28 cellular contexts compared by ENCODE assay signal in genomic region chr12:4296749-4297148, GRCh38. TPM values are rescaled to one million over a fixed set of nuclear protein-coding genes. Genes with fewer than 3 reads are reported as not detected.
DNase-seq lines count a peak whose midpoint lies in the region; ATAC-seq, FAIRE-seq and TF ChIP-seq lines count a peak whose summit lies in the region.
"Had no signal": no experiment of that assay in that cellular context is flagged by ENCODE, and none has a peak within 500 bp of the region (broad histone marks: within the 10 kb centered on the region; RNA-seq: fewer than 3 reads in every experiment).

No MANE protein-coding gene starts in this region.

- H3K36me3 Mint-ChIP-seq in activated naive CD4-positive, alpha-beta T cell treated with anti-CD3 and anti-CD28 coated beads, Interleukin-2, amount 50 U/mL, for 72 hours, result peaks cover 35 to 84% of the 10 kb centered on the region in 2 donors
- H3K36me3 Mint-ChIP-seq in activated naive CD4-positive, alpha-beta T cell treated with anti-CD3 and anti-CD28 coated beads, Interleukin-2, amount 10 ng/mL, durations not matched to agents 7 days and 5 days, result peaks cover 77% of the 10 kb centered on the region
- H3K36me3 Mint-ChIP-seq in activated T-helper 1 cell treated with anti-CD3 and anti-CD28 coated beads, Interleukin-12 subunit alpha, Interleukin-12 subunit beta, Interleukin-2, Interleukin-4 antibody, amounts not matched to agents 30 ng/mL and 10 ng/mL and 1 ng/mL, durations not matched to agents 14 hours and 24 hours and 36 hours (ENCODE audit: low read depth), result peaks cover 69% of the 10 kb centered on the region
- H3K36me3 Mint-ChIP-seq in mesothelial cell of epicardium, result peaks cover 48% of the 10 kb centered on the region

- H3K4me1 Mint-ChIP-seq in activated naive CD4-positive, alpha-beta T cell treated with anti-CD3 and anti-CD28 coated beads, Interleukin-2, amount 10 ng/mL, durations not matched to agents 7 days and 5 days, result peaks cover 42% of the 10 kb centered on the region
- H3K4me1 Mint-ChIP-seq in activated T-helper 1 cell treated with anti-CD3 and anti-CD28 coated beads, Interleukin-12 subunit alpha, Interleukin-12 subunit beta, Interleukin-2, Interleukin-4 antibody, amounts not matched to agents 30 ng/mL and 10 ng/mL and 1 ng/mL, durations not matched to agents 14 hours and 24 hours and 36 hours (ENCODE audit: low read depth), result peaks cover 64% of the 10 kb centered on the region
- peaks cover 10% of the 10 kb centered on the region for H3K4me1 Mint-ChIP-seq in mesothelial cell of epicardium

- no peak overlapping the region for H3K4me3 ChIP-seq in ovary
- H3K4me3 ChIP-seq: pancreas, right atrium auricular region, upper lobe of right lung had no signal

- TF ChIP-seq CTCF in mesothelial cell of epicardium (IDR thresholded peaks at IDR 0.05; ENCODE audit: unreplicated experiment) (no peak), ovary (IDR thresholded peaks at IDR 0.05) (no peak)

- H3K9me3 Mint-ChIP-seq in activated naive CD4-positive, alpha-beta T cell treated with anti-CD3 and anti-CD28 coated beads, Interleukin-2, amount 50 U/mL, for 72 hours, result no peaks in the 10 kb centered on the region
- H3K9me3 Mint-ChIP-seq in activated naive CD4-positive, alpha-beta T cell treated with anti-CD3 and anti-CD28 coated beads, Interleukin-2, amount 10 ng/mL, durations not matched to agents 7 days and 5 days, result no peaks in the 10 kb centered on the region
- H3K9me3 Mint-ChIP-seq in activated T-helper 1 cell treated with anti-CD3 and anti-CD28 coated beads, Interleukin-12 subunit alpha, Interleukin-12 subunit beta, Interleukin-2, Interleukin-4 antibody, amounts not matched to agents 30 ng/mL and 10 ng/mL and 1 ng/mL, durations not matched to agents 14 hours and 24 hours and 36 hours, result no peaks in the 10 kb centered on the region
- no peaks in the 10 kb centered on the region for H3K9me3 Mint-ChIP-seq in mesothelial cell of epicardium
- H3K9me3 Mint-ChIP-seq: nephron had no signal

- TF ChIP-seq POLR2A in ovary (IDR thresholded peaks at IDR 0.05), result no peak

- DNase-seq in activated naive CD4-positive, alpha-beta T cell treated with anti-CD3 and anti-CD28 coated beads, Interleukin-2, amount 50 U/mL, for 72 hours (ENCODE audit: low spot score in 2 of 2), result no peak
- no peak for DNase-seq in activated naive CD4-positive, alpha-beta T cell treated with anti-CD3 and anti-CD28 coated beads, Interleukin-2, amount 10 ng/mL, durations not matched to agents 7 days and 5 days
- DNase-seq in activated T-helper 1 cell treated with anti-CD3 and anti-CD28 coated beads, Interleukin-12 subunit alpha, Interleukin-12 subunit beta, Interleukin-2, Interleukin-4 antibody, amounts not matched to agents 30 ng/mL and 10 ng/mL and 1 ng/mL, durations not matched to agents 14 hours and 24 hours and 36 hours (ENCODE audit: low spot score), result no peak
- DNase-seq in mesothelial cell of epicardium (ENCODE audit: low spot score in 2 of 2, unreplicated experiment in 2 of 2) (no peak), urothelium cell line (ENCODE audit: low spot score) (no peak), ovary (no peak), GM03348 (ENCODE audit: low spot score) (no peak)
- no peak for DNase-seq in activated CD4-positive, CD25-positive, alpha-beta regulatory T cell (lab: John Stamatoyannopoulos, UW)
- DNase-seq: activated CD4-positive, alpha-beta T cell treated with anti-CD3 and anti-CD28 coated beads, Interleukin-2, amount 50 U/mL, for 48 hours; activated naive CD4-positive, alpha-beta T cell treated with anti-CD3 and anti-CD28 coated beads, Interleukin-2, amount 50 U/mL, for 16 hours; activated T-cell treated with anti-CD3 and anti-CD28 coated beads, Interleukin-2, amount 50 U/mL, for 1 hour; Caco-2; DND-41; NCI-H1048; NCI-H1694 treated with DMSO at 0.1 percent for 48 hours; NCI-H526; pancreas; SHP77; stimulated activated CD4-positive, alpha-beta T cell treated with anti-CD3 and anti-CD28 coated beads, Interleukin-12 subunit alpha, Interleukin-12 subunit beta, amount 100 ng/mL, for 4 hours; stimulated activated CD4-positive, alpha-beta T cell treated with anti-CD3 and anti-CD28 coated beads, Interleukin-4, amount 100 ng/mL, for 1 hour; substantia nigra; T-helper 9 cell; upper lobe of right lung; WERI-Rb-1 had no signal

- peak overlapping the region; percentile 55 to 90 for H3K27ac Mint-ChIP-seq in activated naive CD4-positive, alpha-beta T cell treated with anti-CD3 and anti-CD28 coated beads, Interleukin-2, amount 50 U/mL, for 72 hours
- no peak overlapping the region for H3K27ac Mint-ChIP-seq in activated naive CD4-positive, alpha-beta T cell treated with anti-CD3 and anti-CD28 coated beads, Interleukin-2, amount 10 ng/mL, durations not matched to agents 7 days and 5 days
- H3K27ac Mint-ChIP-seq in activated T-helper 1 cell treated with anti-CD3 and anti-CD28 coated beads, Interleukin-12 subunit alpha, Interleukin-12 subunit beta, Interleukin-2, Interleukin-4 antibody, amounts not matched to agents 30 ng/mL and 10 ng/mL and 1 ng/mL, durations not matched to agents 14 hours and 24 hours and 36 hours, result peak overlapping the region; percentile 18
- H3K27ac Mint-ChIP-seq in mesothelial cell of epicardium, result peak overlapping the region; percentile 56

- H3K4me3 Mint-ChIP-seq in activated naive CD4-positive, alpha-beta T cell treated with anti-CD3 and anti-CD28 coated beads, Interleukin-2, amount 10 ng/mL, durations not matched to agents 7 days and 5 days, result no peak overlapping the region
- no peak overlapping the region for H3K4me3 Mint-ChIP-seq in activated T-helper 1 cell treated with anti-CD3 and anti-CD28 coated beads, Interleukin-12 subunit alpha, Interleukin-12 subunit beta, Interleukin-2, Interleukin-4 antibody, amounts not matched to agents 30 ng/mL and 10 ng/mL and 1 ng/mL, durations not matched to agents 14 hours and 24 hours and 36 hours
- H3K4me3 Mint-ChIP-seq in mesothelial cell of epicardium, result no peak overlapping the region
- H3K4me3 Mint-ChIP-seq: nephron had no signal

- no peak overlapping the region for H3K27ac ChIP-seq in ovary
- H3K27ac ChIP-seq: pancreas, right atrium auricular region, upper lobe of right lung, WERI-Rb-1 had no signal

- intact Hi-C loops in activated T-helper 1 cell treated with anti-CD3 and anti-CD28 coated beads, Interleukin-12 subunit alpha, Interleukin-12 subunit beta, Interleukin-2, Interleukin-4 antibody, amounts not matched to agents 30 ng/mL and 10 ng/mL and 1 ng/mL, durations not matched to agents 14 hours and 24 hours and 36 hours (cut with micrococcal nuclease), result no loop called here
- intact Hi-C loops in ovary (cut with DNase I), result no loop called here

- CTCF ChIA-PET in activated naive CD4-positive, alpha-beta T cell treated with anti-CD3 and anti-CD28 coated beads, Interleukin-2, amount 10 ng/mL, durations not matched to agents 7 days and 5 days (lab: Charles Lee), result no interaction called here

- WGBS in ovary, 3 donors, result 54 to 62% (median 61%) methylated on average over 6 of the region's 6 CpGs

- FAIRE-seq in urothelium cell line (lab: Jason Lieb, UNC), result peak; percentile 65
- FAIRE-seq: islet of Langerhans, pancreas had no signal

- H3K4me1 ChIP-seq in ovary (ENCODE audit: insufficient read depth), result no peaks in the 10 kb centered on the region
- H3K4me1 ChIP-seq: Caco-2, pancreas, upper lobe of right lung had no signal

- H3K27me3 Mint-ChIP-seq in activated naive CD4-positive, alpha-beta T cell treated with anti-CD3 and anti-CD28 coated beads, Interleukin-2, amount 10 ng/mL, durations not matched to agents 7 days and 5 days, result no peaks in the 10 kb centered on the region
- no peaks in the 10 kb centered on the region for H3K27me3 Mint-ChIP-seq in activated T-helper 1 cell treated with anti-CD3 and anti-CD28 coated beads, Interleukin-12 subunit alpha, Interleukin-12 subunit beta, Interleukin-2, Interleukin-4 antibody, amounts not matched to agents 30 ng/mL and 10 ng/mL and 1 ng/mL, durations not matched to agents 14 hours and 24 hours and 36 hours (ENCODE audit: insufficient read depth)
- H3K27me3 Mint-ChIP-seq in mesothelial cell of epicardium (ENCODE audit: low read depth), result no peaks in the 10 kb centered on the region

- no peaks in the 10 kb centered on the region for H3K36me3 ChIP-seq in ovary
- H3K36me3 ChIP-seq: pancreas, WERI-Rb-1 had no signal

- TF ChIP-seq EP300 in ovary (IDR thresholded peaks at IDR 0.05), result no peak

- H3K9me3 ChIP-seq in ovary, result no peaks in the 10 kb centered on the region
- H3K9me3 ChIP-seq: Caco-2, pancreas, right atrium auricular region, upper lobe of right lung had no signal

- no peaks in the 10 kb centered on the region for H3K27me3 ChIP-seq in ovary
- H3K27me3 ChIP-seq: pancreas, right atrium auricular region, upper lobe of right lung had no signal

- no peak for ATAC-seq in activated naive CD4-positive, alpha-beta T cell treated with anti-CD3 and anti-CD28 coated beads, Interleukin-2, amount 50 U/mL, for 72 hours
- ATAC-seq: Panc1, pancreas, upper lobe of right lung had no signal

RNA-seq across cellular contexts. Expression of gene CCND2, which starts 23.2 kb away (rescaled TPM):
- total RNA-seq in activated naive CD4-positive, alpha-beta T cell treated with anti-CD3 and anti-CD28 coated beads, Interleukin-2, amount 50 U/mL, for 72 hours, result 100 to 1,000 TPM; 266 to 571 TPM
- 548 and 549 TPM in 2 replicates for total RNA-seq in activated T-helper 1 cell treated with anti-CD3 and anti-CD28 coated beads, Interleukin-12 subunit alpha, Interleukin-12 subunit beta, Interleukin-2, Interleukin-4 antibody, amounts not matched to agents 30 ng/mL and 10 ng/mL and 1 ng/mL, durations not matched to agents 14 hours and 24 hours and 36 hours
- total RNA-seq in mesothelial cell of epicardium (393 to 412 TPM (median 404 TPM) in 3 replicates), ovary (100 to 1,000 TPM in 1 of 7 donors, 10 to 100 TPM in 6; 24.1 to 105 (median 70.7) TPM)
- polyA plus RNA-seq in ovary, result 10 to 100 TPM in 1 of 2 donors, 1 to 10 TPM in 1; 4.0 to 16.3 TPM

RNA-seq across cellular contexts. Expression of gene TIGAR, which starts 24.3 kb away (rescaled TPM):
- 10 to 100 TPM in 1 of 2 donors, 1 to 10 TPM in 1; 3.8 to 17.0 TPM for total RNA-seq in activated naive CD4-positive, alpha-beta T cell treated with anti-CD3 and anti-CD28 coated beads, Interleukin-2, amount 50 U/mL, for 72 hours
- total RNA-seq in activated T-helper 1 cell treated with anti-CD3 and anti-CD28 coated beads, Interleukin-12 subunit alpha, Interleukin-12 subunit beta, Interleukin-2, Interleukin-4 antibody, amounts not matched to agents 30 ng/mL and 10 ng/mL and 1 ng/mL, durations not matched to agents 14 hours and 24 hours and 36 hours, result 14.4 TPM in 2 replicates
- total RNA-seq in mesothelial cell of epicardium (16.7 to 22.1 TPM (median 21.0 TPM) in 3 replicates), ovary (10 to 100 TPM in 1 of 7 donors, 1 to 10 TPM in 5, under 1 TPM in 1; 0.36 to 10.3 (median 4.1) TPM)
- polyA plus RNA-seq in ovary, result 1 to 10 TPM; 1.0 to 8.1 TPM
